16 cellular contexts compared by ENCODE assay signal in the genomic region with DNA sequence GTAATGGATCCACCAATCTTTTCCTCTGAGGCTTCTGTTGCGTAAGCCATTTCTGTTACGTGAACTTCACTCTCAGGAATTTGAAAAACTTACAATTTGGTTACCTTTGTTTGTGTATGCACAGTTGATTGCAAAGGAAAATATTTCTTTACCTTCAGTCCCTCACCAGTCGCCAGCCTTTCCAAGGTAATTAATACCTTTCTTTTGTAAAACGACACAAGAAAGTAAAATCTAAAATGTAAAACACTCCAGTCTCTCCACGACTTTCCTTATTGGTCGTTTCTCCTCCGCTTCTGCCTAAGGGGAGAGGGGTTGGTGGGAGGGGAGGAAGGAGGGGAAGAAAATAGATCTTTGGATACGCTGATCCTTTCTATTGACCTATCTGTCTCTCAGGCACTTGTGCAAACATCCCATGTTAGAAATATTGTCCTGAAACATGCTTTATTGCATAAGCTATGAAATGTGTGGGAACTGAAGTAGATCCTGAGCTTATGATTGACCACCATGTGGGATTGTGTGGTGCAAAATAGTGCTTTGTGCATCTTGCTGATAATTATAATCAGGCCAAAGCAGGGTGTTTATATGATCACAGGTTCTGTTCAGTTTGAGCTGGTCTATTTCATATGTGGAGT. TPM values are rescaled to one million over a fixed set of nuclear protein-coding genes. Genes with fewer than 3 reads are reported as not detected.
"Had no signal": no experiment of that assay in that cellular context is flagged by ENCODE, and none has a peak within 500 bp of the region (broad histone marks: within the 10 kb centered on the region; RNA-seq: fewer than 3 reads in every experiment).

No MANE protein-coding gene starts in this region.

- H3K9me3 ChIP-seq: esophagus squamous epithelium, sigmoid colon, suprapubic skin had no signal

- H3K27me3 Mint-ChIP-seq: activated CD4-positive, alpha-beta T cell treated with anti-CD3 and anti-CD28 coated beads for 36 hours; activated CD8-positive, alpha-beta T cell treated with anti-CD3 and anti-CD28 coated beads for 36 hours had no signal

- DNase-seq: activated CD4-positive, alpha-beta T cell treated with anti-CD3 and anti-CD28 coated beads for 36 hours; activated CD8-positive, alpha-beta memory T cell treated with anti-CD3 and anti-CD28 coated beads, Interleukin-2, amount 50 U/mL, for 48 hours; activated CD8-positive, alpha-beta T cell treated with anti-CD3 and anti-CD28 coated beads for 36 hours; activated naive CD4-positive, alpha-beta T cell treated with anti-CD3 and anti-CD28 coated beads for 36 hours; cerebellar nuclear complex; dorsolateral prefrontal cortex; esophagus squamous epithelium; foreskin fibroblast; natural killer cell; nucleus accumbens; sigmoid colon; stimulated activated CD4-positive, alpha-beta T cell treated with anti-CD3 and anti-CD28 coated beads, Interleukin-12 subunit alpha, Interleukin-12 subunit beta, amount 100 ng/mL, for 4 hours; stimulated activated naive CD8-positive, alpha-beta T cell treated with anti-CD3 and anti-CD28 coated beads, Interleukin-15, Interleukin-2, amounts not matched to agents 100 U/mL and 50 U/mL, for 24 hours; SW 1271 had no signal

- H3K4me3 Mint-ChIP-seq: activated CD4-positive, alpha-beta T cell treated with anti-CD3 and anti-CD28 coated beads for 36 hours; activated CD8-positive, alpha-beta T cell treated with anti-CD3 and anti-CD28 coated beads for 36 hours; activated naive CD4-positive, alpha-beta T cell treated with anti-CD3 and anti-CD28 coated beads for 36 hours; natural killer cell; T-helper 2 cell treated with Interferon-gamma antibody and Interleukin-4, amounts not matched to agents 5 μg/mL and 100 μg/mL, for 36 hours had no signal

- H3K4me1 Mint-ChIP-seq: activated CD4-positive, alpha-beta T cell treated with anti-CD3 and anti-CD28 coated beads for 36 hours; natural killer cell had no signal

- H3K9me3 Mint-ChIP-seq: activated CD8-positive, alpha-beta T cell treated with anti-CD3 and anti-CD28 coated beads for 36 hours; activated naive CD4-positive, alpha-beta T cell treated with anti-CD3 and anti-CD28 coated beads for 36 hours; natural killer cell; T-helper 2 cell treated with Interferon-gamma antibody and Interleukin-4, amounts not matched to agents 5 μg/mL and 100 μg/mL, for 36 hours had no signal

- ATAC-seq: activated CD4-positive, alpha-beta T cell treated with anti-CD3 and anti-CD28 coated beads for 36 hours; activated CD8-positive, alpha-beta T cell treated with anti-CD3 and anti-CD28 coated beads for 36 hours; natural killer cell; stimulated activated naive CD8-positive, alpha-beta T cell treated with anti-CD3 and anti-CD28 coated beads, Interleukin-15, Interleukin-2, amounts not matched to agents 100 U/mL and 50 U/mL, for 24 hours had no signal

- H3K27ac ChIP-seq: dorsolateral prefrontal cortex, esophagus squamous epithelium, sigmoid colon, suprapubic skin had no signal

- H3K27ac Mint-ChIP-seq: activated CD4-positive, alpha-beta T cell treated with anti-CD3 and anti-CD28 coated beads for 36 hours; activated CD8-positive, alpha-beta T cell treated with anti-CD3 and anti-CD28 coated beads for 36 hours; activated naive CD4-positive, alpha-beta T cell treated with anti-CD3 and anti-CD28 coated beads for 36 hours; natural killer cell; T-helper 2 cell treated with Interferon-gamma antibody and Interleukin-4, amounts not matched to agents 5 μg/mL and 100 μg/mL, for 36 hours had no signal

- H3K36me3 Mint-ChIP-seq: natural killer cell had no signal

- H3K27me3 ChIP-seq: dorsolateral prefrontal cortex, esophagus squamous epithelium, sigmoid colon, suprapubic skin had no signal

- H3K4me3 ChIP-seq: dorsolateral prefrontal cortex, esophagus squamous epithelium, sigmoid colon, suprapubic skin had no signal

RNA-seq across cellular contexts. Expression of a gene that starts 37.7 kb away (rescaled TPM):
- total RNA-seq: activated CD8-positive, alpha-beta T cell treated with anti-CD3 and anti-CD28 coated beads for 36 hours; activated naive CD4-positive, alpha-beta T cell treated with anti-CD3 and anti-CD28 coated beads for 36 hours had no signal
